1 cellular context compared by ENCODE assay signal in the genomic region with DNA sequence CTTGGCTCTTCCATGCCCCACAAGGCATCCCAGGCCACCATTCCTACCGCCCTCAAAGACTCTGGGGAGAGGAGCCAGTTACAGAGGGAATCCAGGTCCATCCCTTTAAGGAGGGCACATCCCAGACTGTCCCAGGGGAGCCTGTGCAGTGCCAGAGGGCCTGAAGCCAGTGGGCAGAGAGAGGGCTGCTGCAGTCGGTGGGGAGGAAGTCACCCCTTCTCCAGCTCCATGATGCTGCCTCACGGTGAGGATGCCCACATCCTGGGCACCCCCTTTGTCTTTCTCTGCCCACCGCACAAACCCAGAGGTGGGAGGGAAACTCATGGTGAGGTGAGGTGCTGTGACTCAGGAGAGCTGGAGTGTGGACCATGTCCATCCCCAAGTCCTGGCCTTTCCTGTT.
TF ChIP-seq lines count a peak whose summit lies in the region.

No MANE protein-coding gene starts in this region.

TF ChIP-seq in IMR-90, 13 proteins besides CTCF, POLR2A, EP300 and RAD21:
- TF ChIP-seq CHD1 (IDR thresholded peaks at IDR 0.05; ENCODE audit: low read depth, low read length) (no peak), MAZ (IDR thresholded peaks at IDR 0.05; ENCODE audit: borderline replicate concordance, low read depth, low read length) (no peak), RCOR1 (IDR thresholded peaks at IDR 0.05; ENCODE audit: insufficient replicate concordance, low read length) (no peak), SMC3 (IDR thresholded peaks at IDR 0.05; ENCODE audit: low read depth, low read length) (no peak), FOS (IDR thresholded peaks at IDR 0.05; ENCODE audit: low read depth, low read length) (no peak), MAFK (IDR thresholded peaks at IDR 0.05; ENCODE audit: low read depth, low read length) (no peak), CEBPB (IDR thresholded peaks at IDR 0.05; ENCODE audit: low read depth, low read length) (no peak)
- TF ChIP-seq, protein P1, sequence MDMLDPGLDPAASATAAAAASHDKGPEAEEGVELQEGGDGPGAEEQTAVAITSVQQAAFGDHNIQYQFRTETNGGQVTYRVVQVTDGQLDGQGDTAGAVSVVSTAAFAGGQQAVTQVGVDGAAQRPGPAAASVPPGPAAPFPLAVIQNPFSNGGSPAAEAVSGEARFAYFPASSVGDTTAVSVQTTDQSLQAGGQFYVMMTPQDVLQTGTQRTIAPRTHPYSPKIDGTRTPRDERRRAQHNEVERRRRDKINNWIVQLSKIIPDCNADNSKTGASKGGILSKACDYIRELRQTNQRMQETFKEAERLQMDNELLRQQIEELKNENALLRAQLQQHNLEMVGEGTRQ (IDR thresholded peaks at IDR 0.05; ENCODE audit: low read depth, low read length), result no peak
- TF ChIP-seq, protein P2, sequence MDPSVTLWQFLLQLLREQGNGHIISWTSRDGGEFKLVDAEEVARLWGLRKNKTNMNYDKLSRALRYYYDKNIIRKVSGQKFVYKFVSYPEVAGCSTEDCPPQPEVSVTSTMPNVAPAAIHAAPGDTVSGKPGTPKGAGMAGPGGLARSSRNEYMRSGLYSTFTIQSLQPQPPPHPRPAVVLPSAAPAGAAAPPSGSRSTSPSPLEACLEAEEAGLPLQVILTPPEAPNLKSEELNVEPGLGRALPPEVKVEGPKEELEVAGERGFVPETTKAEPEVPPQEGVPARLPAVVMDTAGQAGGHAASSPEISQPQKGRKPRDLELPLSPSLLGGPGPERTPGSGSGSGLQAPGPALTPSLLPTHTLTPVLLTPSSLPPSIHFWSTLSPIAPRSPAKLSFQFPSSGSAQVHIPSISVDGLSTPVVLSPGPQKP (IDR thresholded peaks at IDR 0.05; ENCODE audit: borderline replicate concordance, low read depth, low read length), result no peak
